ENCODE assay signal across 13 cellular contexts in genomic region chr6:159213401-159213800, GRCh38.
"Had no signal": no experiment of that assay in that cellular context is flagged by ENCODE, and none has a peak within 500 bp of the region (broad histone marks: within the 10 kb centered on the region; RNA-seq: fewer than 3 reads in every experiment).

No MANE protein-coding gene starts in this region.

- H3K9me3 ChIP-seq: lower lobe of right lung, neutrophil had no signal

- H3K4me3 ChIP-seq: lower lobe of right lung had no signal

- H3K27me3 ChIP-seq: brain microvascular endothelial cell, neutrophil had no signal

- H3K4me3 Mint-ChIP-seq: activated naive CD4-positive, alpha-beta T cell treated with anti-CD3 and anti-CD28 coated beads, Interleukin-2, amount 50 U/mL, for 24 hours; effector memory CD8-positive, alpha-beta T cell; mesothelial cell of epicardium; WTC11 had no signal

- H3K4me1 ChIP-seq: lower lobe of right lung had no signal

- H3K27ac Mint-ChIP-seq: activated naive CD4-positive, alpha-beta T cell treated with anti-CD3 and anti-CD28 coated beads, Interleukin-2, amount 50 U/mL, for 24 hours; effector memory CD8-positive, alpha-beta T cell; mesothelial cell of epicardium; WTC11 had no signal

- H3K27ac ChIP-seq: brain microvascular endothelial cell, epithelial cell of prostate, lower lobe of right lung, neutrophil had no signal

- DNase-seq: activated CD4-positive, alpha-beta T cell treated with anti-CD3 and anti-CD28 coated beads, Interleukin-2, amount 50 U/mL, for 1 hour; amygdala; brain microvascular endothelial cell; effector memory CD8-positive, alpha-beta T cell; glutamatergic neuron; lower lobe of right lung; posterior cingulate gyrus; small intestine had no signal

- H3K36me3 Mint-ChIP-seq: activated naive CD4-positive, alpha-beta T cell treated with anti-CD3 and anti-CD28 coated beads, Interleukin-2, amount 50 U/mL, for 24 hours; mesothelial cell of epicardium; WTC11 had no signal

- H3K9me3 Mint-ChIP-seq: activated naive CD4-positive, alpha-beta T cell treated with anti-CD3 and anti-CD28 coated beads, Interleukin-2, amount 50 U/mL, for 24 hours; effector memory CD8-positive, alpha-beta T cell; mesothelial cell of epicardium; WTC11 had no signal

- H3K4me1 Mint-ChIP-seq: activated naive CD4-positive, alpha-beta T cell treated with anti-CD3 and anti-CD28 coated beads, Interleukin-2, amount 50 U/mL, for 24 hours had no signal

- ATAC-seq: effector memory CD8-positive, alpha-beta T cell; lower lobe of right lung; WTC11 had no signal

- H3K36me3 ChIP-seq: brain microvascular endothelial cell, lower lobe of right lung, neutrophil had no signal
